Comparison of ENCODE assay signal across 8 cellular contexts in genomic region chr22:31291716-31292644, GRCh38. TPM values are rescaled to one million over a fixed set of nuclear protein-coding genes. Genes with fewer than 3 reads are reported as not detected.
DNase-seq lines count a peak whose midpoint lies in the region; ATAC-seq, FAIRE-seq and TF ChIP-seq lines count a peak whose summit lies in the region.

Gene PIK3IP1 (minus strand): TSS chr22:31292488. CDS start chr22:31292344, 144 bp downstream.

- POLR2A ChIA-PET in PC-9 (lab: Charles Lee; ENCODE audit: unreplicated experiment) = interaction anchor here (0.7 kb wide), 1 partner anchor 160 kb away, joined by 3 read pairs; no protein-coding TSS in a partner anchor

- CTCF ChIA-PET in PC-9 (lab: Charles Lee) = interaction anchor here (0.6 to 2.1 kb wide), 7 partner anchors 18 to 592 kb away, joined by 3 to 10 read pairs (median 3); partner anchors contain the start of gene LIMK2

- peaks cover 57% of the 10 kb centered on the region for H3K4me1 ChIP-seq in PC-9 (replicated peaks; ENCODE audit: insufficient read depth)

- H3K27me3 ChIP-seq in PC-9 (ENCODE audit: insufficient read depth, low read depth) = no peaks in the 10 kb centered on the region

- 0 out of 2 replicates have a peak, but pooled peaks cover 3% of the 10 kb centered on the region for H3K36me3 ChIP-seq in PC-9 (ENCODE audit: low read depth)

- no peaks in the 10 kb centered on the region; the same call in 1 of the 2 replicates for H3K9me3 ChIP-seq in PC-9 (ENCODE audit: insufficient read depth, low read depth)

- no peaks in the 10 kb centered on the region for H4K20me1 ChIP-seq in PC-9 (ENCODE audit: insufficient read depth)

- peak; percentile 75 for TF ChIP-seq CTCF in PC-9 (conservative IDR thresholded peaks at IDR 0.05)

- H3K79me2 ChIP-seq in PC-9 (ENCODE audit: low read depth) = no peaks in the 10 kb centered on the region

- BruUV-seq in PC-9 (replicated peaks; lab: Mats Ljungman, UMichigan) = TSS peak; percentile 66

- H3F3A ChIP-seq in PC-9 (ENCODE audit: insufficient read depth, low read depth) = peaks cover 25% of the 10 kb centered on the region

- H3K9me2 ChIP-seq in PC-9 (ENCODE audit: insufficient read depth) = no peaks in the 10 kb centered on the region

- H2AFZ ChIP-seq in PC-9 = no peak within 1 kb of the TSS; the same call in 1 of the 2 replicates

- peak within 1 kb of the TSS; percentile 100 for H3K4me2 ChIP-seq in PC-9

- DNase-seq in HuH-7.5 (ENCODE audit: low spot score) (peak; percentile 87), PC-9 (peak; percentile 73 to 76), epithelial cell of prostate (ENCODE audit: low read depth, low spot score) (no peak), middle frontal gyrus (ENCODE audit: extremely low spot score, low spot score) (peak; percentile 81)
- peak; percentile 87 for DNase-seq in activated T-cell treated with anti-CD3 and anti-CD28 coated beads, Interleukin-2, amount 50 U/mL, for 1 hour
- peak; percentile 64 to 77 for DNase-seq in stimulated activated CD8-positive, alpha-beta memory T cell treated with anti-CD3 and anti-CD28 coated beads, Interleukin-15, amount 100 ng/mL, for 4 hours (ENCODE audit: low read depth in 2 of 2)

- ATAC-seq in HG03342 (IDR thresholded peaks at IDR 0.05; ENCODE audit: unreplicated experiment) = no peak

- H3K27ac ChIP-seq in PC-9 = no peak within 1 kb of the TSS
- peak within 1 kb of the TSS; percentile 97 for H3K27ac ChIP-seq in epithelial cell of prostate

- FAIRE-seq in G401.6 (lab: Jason Lieb, UNC) = peak; percentile 96

- H3K4me3 ChIP-seq in PC-9 = peak within 1 kb of the TSS; percentile 85

- intact Hi-C loops in PC-9 (cut with micrococcal nuclease; ENCODE audit: unreplicated experiment) = loop anchor here (1.0 to 5.0 kb wide), 6 partner anchors 21 to 132 kb away; partner anchors contain the start of genes DRG1 and RNF185

RNA-seq across cellular contexts. Expression of gene PIK3IP1, which starts in this region (rescaled TPM):
- total RNA-seq in PC-9 (2021) = 15.7 and 17.4 TPM in 2 replicates
